In genomic region chr3:123066896-123067688, GRCh38 we compare ENCODE assay signal across 8 cellular contexts. TPM values are rescaled to one million over a fixed set of nuclear protein-coding genes. Genes with fewer than 3 reads are reported as not detected.
DNase-seq lines count a peak whose midpoint lies in the region; ATAC-seq and TF ChIP-seq lines count a peak whose summit lies in the region.

TSS of gene PDIA5 (plus strand) at chr3:123067025. CDS start at chr3:123067165, 140 bp downstream.

- TF ChIP-seq CTCF in heart right ventricle (IDR thresholded peaks at IDR 0.05) (no peak), upper lobe of left lung (IDR thresholded peaks at IDR 0.05) (no peak)

- H3K27ac ChIP-seq in heart right ventricle (peak within 1 kb of the TSS in 9 of 10 donors; percentile 69 to 86 (median 79)), upper lobe of left lung (peak within 1 kb of the TSS; percentile 71 to 84 (median 80))

- ATAC-seq in HG02571 (IDR thresholded peaks at IDR 0.05; ENCODE audit: unreplicated experiment): peak; percentile 88
- ATAC-seq in heart right ventricle: peak; percentile 95 to 97 (median 97)
- ATAC-seq in upper lobe of left lung (ENCODE audit: low FRiP score in 2 of 2): peak; percentile 90 to 97

- TF ChIP-seq EP300 in upper lobe of left lung (IDR thresholded peaks at IDR 0.05): no peak

- H3K4me3 ChIP-seq in GM08714 (ENCODE audit: low read length): peak within 1 kb of the TSS; percentile 80
- peak within 1 kb of the TSS; percentile 92 for H3K4me3 ChIP-seq in adipocyte (ENCODE audit: low read length)
- H3K4me3 ChIP-seq in heart right ventricle: peak within 1 kb of the TSS; percentile 62 to 99 (median 90)
- H3K4me3 ChIP-seq in upper lobe of left lung: peak within 1 kb of the TSS; percentile 43 to 95 (median 65)

- H3K9ac ChIP-seq in adipocyte (ENCODE audit: low read length): peak within 1 kb of the TSS; percentile 90

- H3K27me3 ChIP-seq in adipocyte (replicated peaks; ENCODE audit: control insufficient read depth, insufficient read depth, low read length) (peaks cover 13% of the 10 kb centered on the region), heart right ventricle (no peaks in the 10 kb centered on the region), upper lobe of left lung (no peaks in the 10 kb centered on the region)

- H3K36me3 ChIP-seq in adipocyte (ENCODE audit: control insufficient read depth, insufficient read depth, low read length, severe bottlenecking) (no peaks in the 10 kb centered on the region), heart right ventricle (no peaks in the 10 kb centered on the region), upper lobe of left lung (no peaks in the 10 kb centered on the region)

- 0 to 1% methylated on average over 65 to 72 of the region's 72 CpGs for WGBS in heart right ventricle, 2 donors
- WGBS in upper lobe of left lung, 2 donors: 0 to 1% methylated on average over 13 to 33 of the region's 72 CpGs

- peaks cover 17% of the 10 kb centered on the region for H3K4me1 ChIP-seq in adipocyte (ENCODE audit: control insufficient read depth, insufficient read depth, low read length)
- H3K4me1 ChIP-seq in heart right ventricle: peaks cover 4 to 49% (median 30%) of the 10 kb centered on the region in 9 donors
- peaks cover 23 to 44% (median 33%) of the 10 kb centered on the region in 4 donors for H3K4me1 ChIP-seq in upper lobe of left lung

- intact Hi-C loops in heart right ventricle (cut with DNase I): no loop called here

- TF ChIP-seq POLR2A in upper lobe of left lung (IDR thresholded peaks at IDR 0.05): peak in 2 of 4 donors; percentile 70 to 86

- H3K9me3 ChIP-seq in adipocyte (ENCODE audit: control insufficient read depth, low read length): no peaks in the 10 kb centered on the region
- no peaks in the 10 kb centered on the region for H3K9me3 ChIP-seq in heart right ventricle
- H3K9me3 ChIP-seq in upper lobe of left lung: no peaks in the 10 kb centered on the region

- DNase-seq in NCI-H1092 treated with DMSO at 0.1 percent for 48 hours (lab: John Stamatoyannopoulos, UW) (peak; percentile 93), SKM-1 (lab: John Stamatoyannopoulos, UW; ENCODE audit: unreplicated experiment) (peak; percentile 78), adipocyte (ENCODE audit: low read depth) (peak; percentile 97), heart right ventricle (peak; percentile 91), pons (ENCODE audit: low spot score) (peak; percentile 78), upper lobe of left lung (peak; percentile 95 to 96)

RNA-seq across cellular contexts. Expression of gene PDIA5, which starts in this region (rescaled TPM):
- 10 to 100 TPM in 1 of 10 donors, 1 to 10 TPM in 9; 4.2 to 14.6 (median 6.3) TPM for total RNA-seq in heart right ventricle
- polyA plus RNA-seq in heart right ventricle: 1 to 10 TPM; 5.7 to 8.1 TPM
- total RNA-seq in upper lobe of left lung: 10 to 100 TPM; 25.1 to 38.8 (median 32.9) TPM

Comparison
In these comparisons a context has a peak if more than half of its experiments do, and no peak if none do; other contexts are left out.
1. Peak in every context shown above with its lines: DNase-seq, ATAC-seq, H3K4me3 ChIP-seq and H3K27ac ChIP-seq.